Comparison of ENCODE assay signal across 8 cellular contexts in genomic region chr12:111369496-111370220, GRCh38. TPM values are rescaled to one million over a fixed set of nuclear protein-coding genes. Genes with fewer than 3 reads are reported as not detected.
DNase-seq lines count a peak whose midpoint lies in the region; TF ChIP-seq lines count a peak whose summit lies in the region.

No MANE protein-coding gene starts in this region.

- BruUV-seq in Calu3 (replicated peaks; lab: Mats Ljungman, UMichigan) (no TSS peak), OCI-LY7 (replicated peaks; lab: Mats Ljungman, UMichigan) (no TSS peak)

- H3K9ac ChIP-seq in parathyroid adenoma, result no peak overlapping the region

- no peaks in the 10 kb centered on the region for H3K9me2 ChIP-seq in OCI-LY7 (ENCODE audit: insufficient read depth, low read length)

- CTCF ChIA-PET in Calu3 (lab: Charles Lee), result interaction anchor here (0.8 to 1.9 kb wide), 5 partner anchors 28 to 82 kb away, joined by 3 to 7 read pairs (median 3); no protein-coding TSS in a partner anchor
- CTCF ChIA-PET in OCI-LY7 (lab: Charles Lee; ENCODE audit: unreplicated experiment), result no interaction called here

- H2AFZ ChIP-seq in OCI-LY7 (ENCODE audit: low read length), result peak overlapping the region; percentile 93
- peak overlapping the region; percentile 92 for H2AFZ ChIP-seq in parathyroid adenoma

- intact Hi-C loops in Calu3 (cut with micrococcal nuclease; ENCODE audit: unreplicated experiment), result no loop called here
- intact Hi-C loops in OCI-LY7 (cut with micrococcal nuclease; ENCODE audit: unreplicated experiment), result no loop called here

- no peaks in the 10 kb centered on the region for H3K27me3 ChIP-seq in parathyroid adenoma (ENCODE audit: control insufficient read depth, insufficient read depth, low read length)

- no peaks in the 10 kb centered on the region for H3K9me3 Mint-ChIP-seq in Calu3 (ENCODE audit: low read depth, unreplicated experiment)

- H3K4me1 Mint-ChIP-seq in Calu3 (ENCODE audit: low read depth, unreplicated experiment), result peaks cover 22% of the 10 kb centered on the region

- H3K4me3 Mint-ChIP-seq in Calu3 (ENCODE audit: low read depth, unreplicated experiment), result peak overlapping the region; percentile 83

- H3K36me3 Mint-ChIP-seq in Calu3 (ENCODE audit: insufficient read depth, unreplicated experiment), result peaks cover 31% of the 10 kb centered on the region

- H3K27me3 Mint-ChIP-seq in Calu3 (ENCODE audit: unreplicated experiment), result no peaks in the 10 kb centered on the region

- H3K4me1 ChIP-seq in OCI-LY7 (ENCODE audit: insufficient read depth, low read length, poor library complexity, severe bottlenecking) (peaks cover 12% of the 10 kb centered on the region), parathyroid adenoma (peaks cover 6% of the 10 kb centered on the region)

- H3K9me3 ChIP-seq in OCI-LY7 (ENCODE audit: low read length) (no peaks in the 10 kb centered on the region), parathyroid adenoma (ENCODE audit: control insufficient read depth, low read length) (no peaks in the 10 kb centered on the region)

- H3K36me3 ChIP-seq in OCI-LY7 (ENCODE audit: insufficient read depth, low read length) (no peaks in the 10 kb centered on the region), parathyroid adenoma (ENCODE audit: control insufficient read depth, insufficient read depth, low read length) (no peaks in the 10 kb centered on the region)

- peak overlapping the region; percentile 70 for H3K27ac Mint-ChIP-seq in Calu3 (ENCODE audit: unreplicated experiment)

- TF ChIP-seq CTCF in Calu3 (IDR thresholded peaks at IDR 0.05; ENCODE audit: unreplicated experiment) (no peak), OCI-LY7 (conservative IDR thresholded peaks at IDR 0.05; ENCODE audit: low read length) (no peak), epithelial cell of esophagus (IDR thresholded peaks at IDR 0.05; ENCODE audit: insufficient read depth, low read depth, low read length, missing control alignments) (no peak), parathyroid adenoma (IDR thresholded peaks at IDR 0.05) (no peak)

- DNase-seq in Calu3 (no peak), OCI-LY7 (ENCODE audit: low spot score) (no peak), epithelial cell of esophagus (ENCODE audit: low read depth) (no peak), LoVo (ENCODE audit: low spot score) (no peak), NAMALWA (ENCODE audit: low spot score) (no peak), glomerular visceral epithelial cell (ENCODE audit: extremely low spot score) (no peak)
- DNase-seq in stimulated activated naive CD4-positive, alpha-beta T cell treated with Interleukin-2 at 50 U/mL for 16 hours (lab: John Stamatoyannopoulos, UW), result no peak

- H3K4me2 ChIP-seq in OCI-LY7 (ENCODE audit: low read length) (peak overlapping the region; percentile 83), parathyroid adenoma (ENCODE audit: low read length) (peak overlapping the region; percentile 63)

- no peak overlapping the region for H3K27ac ChIP-seq in OCI-LY7 (ENCODE audit: low read depth, low read length, poor library complexity, severe bottlenecking)
- no peak overlapping the region for H3K27ac ChIP-seq in parathyroid adenoma

- H3K79me2 ChIP-seq in OCI-LY7 (ENCODE audit: insufficient read depth, low read depth, low read length) (no peaks in the 10 kb centered on the region), parathyroid adenoma (no peaks in the 10 kb centered on the region)

- POLR2A ChIA-PET in OCI-LY7 (lab: Charles Lee), result interaction anchor here (0.6 to 1.6 kb wide), 3 partner anchors 13 to 391 kb away, joined by 3 to 5 read pairs (median 3); no protein-coding TSS in a partner anchor

- H4K20me1 ChIP-seq in OCI-LY7 (ENCODE audit: insufficient read depth, low read length), result no peaks in the 10 kb centered on the region

- H3K4me3 ChIP-seq in OCI-LY7 (ENCODE audit: low read depth, low read length, poor library complexity, severe bottlenecking) (peak overlapping the region; percentile 72), epithelial cell of esophagus (ENCODE audit: low read length) (peak overlapping the region; percentile 74), parathyroid adenoma (ENCODE audit: low read depth, low read length) (peak overlapping the region; percentile 72)

RNA-seq across cellular contexts. Expression of gene PHETA1, which starts 0.8 kb away (rescaled TPM):
- total RNA-seq in Calu3 (2022) (20.7 and 28.5 TPM in 2 replicates), OCI-LY7 (2022) (2.7 TPM in 2 replicates)
- 0.70 and 0.73 TPM in 2 replicates for total RNA-seq in OCI-LY7 (2014; rRNA removed; shearing (Covaris generic))

RNA-seq across cellular contexts. Expression of gene SH2B3, which starts 36.1 kb away (rescaled TPM):
- total RNA-seq in Calu3 (2022), result 14.3 and 17.3 TPM in 2 replicates
- total RNA-seq in OCI-LY7 (2014; rRNA removed; shearing (Covaris generic)), result 16.3 and 25.8 TPM in 2 replicates
- 45.9 and 51.3 TPM in 2 replicates for total RNA-seq in OCI-LY7 (2022)
